ENCODE assay signal across 9 cellular contexts in genomic region chr12:74021937-74022336, GRCh38.
DNase-seq lines count a peak whose midpoint lies in the region; ATAC-seq and TF ChIP-seq lines count a peak whose summit lies in the region.
"Had no signal": no experiment of that assay in that cellular context is flagged by ENCODE, and none has a peak within 500 bp of the region (broad histone marks: within the 10 kb centered on the region; RNA-seq: fewer than 3 reads in every experiment).

No MANE protein-coding gene starts in this region.

- H3K27ac ChIP-seq in OCI-LY3 (ENCODE audit: low read length) = no peak overlapping the region

- H3K27ac Mint-ChIP-seq in memory B cell = no peak overlapping the region
- H3K27ac Mint-ChIP-seq: B cell had no signal

- no peaks in the 10 kb centered on the region for H3K36me3 Mint-ChIP-seq in memory B cell

- no peak overlapping the region for H3K9ac ChIP-seq in OCI-LY3 (ENCODE audit: low read length)

- no peaks in the 10 kb centered on the region for H4K20me1 ChIP-seq in OCI-LY3 (ENCODE audit: insufficient read depth, low read length)

- ATAC-seq in GM19452 (IDR thresholded peaks at IDR 0.05; ENCODE audit: unreplicated experiment) = peak; percentile 99
- peak; percentile 100 for ATAC-seq in HG03342 (IDR thresholded peaks at IDR 0.05; ENCODE audit: unreplicated experiment)
- peak; percentile 35 for ATAC-seq in memory B cell (ENCODE audit: low read depth)

- H3K79me2 ChIP-seq in OCI-LY3 (ENCODE audit: low read length) = no peaks in the 10 kb centered on the region

- H3K36me3 ChIP-seq in OCI-LY3 (replicated peaks; ENCODE audit: low read depth, low read length) = no peaks in the 10 kb centered on the region

- no peaks in the 10 kb centered on the region for H3K27me3 Mint-ChIP-seq in memory B cell
- H3K27me3 Mint-ChIP-seq: B cell had no signal

- H3K9me3 ChIP-seq in OCI-LY3 (ENCODE audit: insufficient read depth, low read length) = no peaks in the 10 kb centered on the region; the same call in 1 of the 2 replicates

- no peaks in the 10 kb centered on the region for H3K27me3 ChIP-seq in OCI-LY3 (ENCODE audit: low read depth, low read length)

- peak overlapping the region; percentile 89 for H2AFZ ChIP-seq in OCI-LY3 (ENCODE audit: low read depth, low read length)

- no peaks in the 10 kb centered on the region; the same call in 1 of the 2 replicates for H3K4me1 ChIP-seq in OCI-LY3 (ENCODE audit: low read length)

- TF ChIP-seq CTCF in OCI-LY3 (IDR thresholded peaks at IDR 0.05; ENCODE audit: low read depth, low read length) = peak; percentile 82

- DNase-seq in NCI-H1694 treated with DMSO at 0.1 percent for 48 hours (lab: John Stamatoyannopoulos, UW) (peak; percentile 1), NCI-H1694 (lab: John Stamatoyannopoulos, UW) (no peak), dedifferentiated amniotic fluid mesenchymal stem cell (ENCODE audit: extremely low spot score) (peak; percentile 22), memory B cell (ENCODE audit: low spot score in 2 of 2) (no peak), GM03348 (ENCODE audit: low spot score) (no peak)

- no peak overlapping the region for H3K4me3 ChIP-seq in OCI-LY3 (ENCODE audit: low read length)

- H3K4me1 Mint-ChIP-seq in memory B cell = no peaks in the 10 kb centered on the region
- H3K4me1 Mint-ChIP-seq: B cell had no signal

- H3K4me3 Mint-ChIP-seq in memory B cell = no peak overlapping the region
- H3K4me3 Mint-ChIP-seq: B cell had no signal

- no peaks in the 10 kb centered on the region for H3K9me3 Mint-ChIP-seq in memory B cell

- peak overlapping the region; percentile 35 for H3K4me2 ChIP-seq in OCI-LY3 (ENCODE audit: low read length)

Comparison
In these comparisons a context has a peak if more than half of its experiments do, and no peak if none do; other contexts are left out.
1. DNase-seq: peak in NCI-H1694 treated with DMSO at 0.1 percent for 48 hours (single experiment) and dedifferentiated amniotic fluid mesenchymal stem cell (single experiment); none in NCI-H1694 (single experiment), memory B cell (0 of 2) and GM03348 (single experiment).
2. ATAC-seq: peak in every context shown above with its lines; median percentile 100 in HG03342; 99 in GM19452; 35 in memory B cell.